ENCODE assay signal across 13 cellular contexts in the genomic region with DNA sequence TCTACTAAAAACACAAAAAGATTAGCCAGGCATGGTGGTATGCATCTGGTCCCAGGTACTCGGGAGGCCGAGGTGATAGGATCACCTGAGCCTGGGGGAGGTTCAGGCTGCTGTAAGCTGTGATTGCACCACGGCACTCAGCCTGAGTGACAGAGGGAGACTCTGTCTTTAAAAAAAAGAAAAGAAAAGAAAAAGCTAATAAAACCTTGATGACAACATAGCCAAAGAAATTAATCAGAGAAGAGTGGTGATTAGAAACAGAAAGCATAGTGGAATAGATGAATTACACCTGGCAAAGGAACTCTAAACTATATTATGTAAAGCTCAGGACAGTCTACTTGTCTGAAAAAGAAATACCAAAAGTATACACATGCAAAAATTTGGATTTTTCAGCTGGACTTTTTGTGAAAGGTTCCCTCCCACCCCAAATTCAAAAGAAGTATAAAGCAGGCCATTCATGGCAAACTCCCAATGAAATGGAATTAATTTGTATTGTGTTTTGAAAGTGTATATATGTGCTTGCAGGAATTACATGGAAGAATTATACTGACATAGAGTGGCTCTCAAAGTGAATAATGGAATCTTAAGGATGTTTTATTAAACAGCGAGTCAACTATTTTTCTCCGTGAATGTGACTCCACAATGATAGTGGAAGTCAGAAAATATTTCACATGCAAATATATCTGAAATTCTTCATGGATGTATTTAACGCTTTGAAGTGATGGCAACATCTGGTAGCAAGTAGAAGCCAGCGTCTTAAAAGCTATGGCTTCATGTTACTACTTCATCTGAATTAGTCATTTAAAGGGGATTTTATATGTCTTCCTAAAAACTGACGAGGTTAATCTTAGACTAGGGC. TPM values are rescaled to one million over a fixed set of nuclear protein-coding genes. Genes with fewer than 3 reads are reported as not detected.
DNase-seq lines count a peak whose midpoint lies in the region; ATAC-seq and TF ChIP-seq lines count a peak whose summit lies in the region.
"Had no signal": no experiment of that assay in that cellular context is flagged by ENCODE, and none has a peak within 500 bp of the region (broad histone marks: within the 10 kb centered on the region; RNA-seq: fewer than 3 reads in every experiment).

No MANE protein-coding gene starts in this region.

- H3K4me3 ChIP-seq in AG04450 (ENCODE audit: low read depth, low read length) = 0 out of 2 replicates have a peak overlapping the region, but pooled peaks have one; percentile 4
- peak overlapping the region in 3 of 4 donors; percentile 6 to 24 (median 14) for H3K4me3 ChIP-seq in esophagus muscularis mucosa

- CTCF ChIA-PET in AG04450 (lab: Charles Lee) = interaction anchor here (0.7 to 1.3 kb wide), 4 partner anchors 10 to 219 kb away, joined by 3 to 4 read pairs (median 3); no protein-coding TSS in a partner anchor
- CTCF ChIA-PET in RWPE1 (lab: Yijun Ruan, JAX) = no interaction called here

- intact Hi-C loops in esophagus muscularis mucosa (cut with DNase I) = no loop called here

- POLR2A ChIA-PET in AG04450 (lab: Yijun Ruan, JAX) (interaction anchor here (0.6 kb wide), 1 partner anchor 16 kb away, joined by 10 read pairs; no protein-coding TSS in a partner anchor), RWPE1 (lab: Yijun Ruan, JAX; ENCODE audit: low non-redundant PET) (no interaction called here)

- H3K4me1 ChIP-seq in esophagus muscularis mucosa = peaks cover 6 to 49% (median 24%) of the 10 kb centered on the region in 4 donors

- no peak for DNase-seq in AG04450 (ENCODE audit: low read depth, low spot score)
- DNase-seq in RWPE1 (ENCODE audit: low spot score) = no peak
- no peak for DNase-seq in esophagus muscularis mucosa (ENCODE audit: extremely low spot score)
- no peak for DNase-seq in nephron progenitor cell
- no peak for DNase-seq in hepatic stellate cell (ENCODE audit: low spot score)
- DNase-seq in SK-N-DZ (ENCODE audit: low spot score) = no peak
- DNase-seq: CD4-positive, alpha-beta T cell; NCI-H1417 treated with DMSO at 0.1 percent for 48 hours; stimulated activated naive CD8-positive, alpha-beta T cell treated with anti-CD3 and anti-CD28 coated beads, Interleukin-15, amount 100 ng/mL, for 72 hours; T-cell had no signal

- H3K4me1 Mint-ChIP-seq in nephron progenitor cell = peaks cover 36% of the 10 kb centered on the region
- H3K4me1 Mint-ChIP-seq: activated T-helper 17 cell treated with anti-CD3 and anti-CD28 coated beads, Interleukin-2, amount 50 U/mL, for 72 hours; T-cell had no signal

- peaks cover 25% of the 10 kb centered on the region for H3K36me3 Mint-ChIP-seq in nephron progenitor cell (ENCODE audit: low read depth)
- H3K36me3 Mint-ChIP-seq: T-cell had no signal

- 25% methylated on average over 8 of the region's 8 CpGs for WGBS in esophagus muscularis mucosa

- peaks cover 16% of the 10 kb centered on the region for H3K9me3 Mint-ChIP-seq in nephron progenitor cell
- H3K9me3 Mint-ChIP-seq: activated T-helper 17 cell treated with anti-CD3 and anti-CD28 coated beads, Interleukin-2, amount 50 U/mL, for 72 hours; CD4-positive, alpha-beta T cell; stimulated activated naive CD8-positive, alpha-beta T cell treated with anti-CD3 and anti-CD28 coated beads, Interleukin-15, amount 100 ng/mL, for 72 hours; T-cell had no signal

- ATAC-seq in GM18502 (IDR thresholded peaks at IDR 0.05; ENCODE audit: poor library complexity, unreplicated experiment) (no peak), HG03571 (IDR thresholded peaks at IDR 0.05; ENCODE audit: unreplicated experiment) (no peak)
- ATAC-seq: activated T-helper 17 cell treated with anti-CD3 and anti-CD28 coated beads, Interleukin-2, amount 50 U/mL, for 72 hours; stimulated activated naive CD8-positive, alpha-beta T cell treated with anti-CD3 and anti-CD28 coated beads, Interleukin-15, amount 100 ng/mL, for 72 hours; T-cell had no signal

- peak overlapping the region; percentile 52 for H3K27ac ChIP-seq in AG04450 (ENCODE audit: low read depth, low read length)
- peak overlapping the region; percentile 64 for H3K27ac ChIP-seq in RWPE1
- peak overlapping the region; percentile 22 to 68 (median 59) for H3K27ac ChIP-seq in esophagus muscularis mucosa (replicated peaks in 1 of 4)

- H3K27me3 ChIP-seq in AG04450 (ENCODE audit: control insufficient read depth, insufficient read depth, low read length) = no peaks in the 10 kb centered on the region
- H3K27me3 ChIP-seq in esophagus muscularis mucosa = no peaks in the 10 kb centered on the region

- no peak for TF ChIP-seq CTCF in AG04450 (IDR thresholded peaks at IDR 0.05; ENCODE audit: low read depth, low read length)
- TF ChIP-seq CTCF in RWPE1 (conservative IDR thresholded peaks at IDR 0.05; ENCODE audit: low read depth) = no peak
- no peak for TF ChIP-seq CTCF in esophagus muscularis mucosa (IDR thresholded peaks at IDR 0.05)
- no peak for TF ChIP-seq CTCF in nephron progenitor cell (IDR thresholded peaks at IDR 0.05)

- H3K9me3 ChIP-seq in AG04450 (ENCODE audit: control insufficient read depth, insufficient read depth, low read length) (no peaks in the 10 kb centered on the region), esophagus muscularis mucosa (no peaks in the 10 kb centered on the region)

- TF ChIP-seq POLR2A in esophagus muscularis mucosa (IDR thresholded peaks at IDR 0.05; ENCODE audit: low read depth) = no peak

- no peak for TF ChIP-seq EP300 in esophagus muscularis mucosa (IDR thresholded peaks at IDR 0.05)

- no peaks in the 10 kb centered on the region for H3K36me3 ChIP-seq in esophagus muscularis mucosa

- no peaks in the 10 kb centered on the region for H3K27me3 Mint-ChIP-seq in nephron progenitor cell (ENCODE audit: low read depth, poor library complexity)
- H3K27me3 Mint-ChIP-seq: activated T-helper 17 cell treated with anti-CD3 and anti-CD28 coated beads, Interleukin-2, amount 50 U/mL, for 72 hours; CD4-positive, alpha-beta T cell; stimulated activated naive CD8-positive, alpha-beta T cell treated with anti-CD3 and anti-CD28 coated beads, Interleukin-15, amount 100 ng/mL, for 72 hours had no signal

- H3K4me3 Mint-ChIP-seq in nephron progenitor cell = peak overlapping the region; percentile 34
- H3K4me3 Mint-ChIP-seq: activated T-helper 17 cell treated with anti-CD3 and anti-CD28 coated beads, Interleukin-2, amount 50 U/mL, for 72 hours; CD4-positive, alpha-beta T cell; stimulated activated naive CD8-positive, alpha-beta T cell treated with anti-CD3 and anti-CD28 coated beads, Interleukin-15, amount 100 ng/mL, for 72 hours; T-cell had no signal

- H3K27ac Mint-ChIP-seq in nephron progenitor cell = peak overlapping the region; percentile 93
- H3K27ac Mint-ChIP-seq: activated T-helper 17 cell treated with anti-CD3 and anti-CD28 coated beads, Interleukin-2, amount 50 U/mL, for 72 hours; CD4-positive, alpha-beta T cell; stimulated activated naive CD8-positive, alpha-beta T cell treated with anti-CD3 and anti-CD28 coated beads, Interleukin-15, amount 100 ng/mL, for 72 hours; T-cell had no signal

RNA-seq across cellular contexts. Expression of gene PLS3, which starts 22.1 kb away (rescaled TPM):
- polyA plus RNA-seq in AG04450 (2011; rRNA removed) = 300 and 354 TPM in 2 replicates
- 81.9 and 157 TPM in 2 replicates for polyA minus RNA-seq in AG04450 (2011; rRNA and poly(A)+ RNA removed)
- 10 to 100 TPM; 76.8 to 84.0 (median 80.8) TPM for total RNA-seq in esophagus muscularis mucosa
- 55.2 and 60.4 TPM in 2 replicates for polyA plus RNA-seq in SK-N-DZ (2014; cell fraction: cytosol; rRNA removed)
- 27.4 and 30.8 TPM in 2 replicates for polyA plus RNA-seq in SK-N-DZ (2014; cell fraction: nucleus; rRNA removed)
